In the genomic region with DNA sequence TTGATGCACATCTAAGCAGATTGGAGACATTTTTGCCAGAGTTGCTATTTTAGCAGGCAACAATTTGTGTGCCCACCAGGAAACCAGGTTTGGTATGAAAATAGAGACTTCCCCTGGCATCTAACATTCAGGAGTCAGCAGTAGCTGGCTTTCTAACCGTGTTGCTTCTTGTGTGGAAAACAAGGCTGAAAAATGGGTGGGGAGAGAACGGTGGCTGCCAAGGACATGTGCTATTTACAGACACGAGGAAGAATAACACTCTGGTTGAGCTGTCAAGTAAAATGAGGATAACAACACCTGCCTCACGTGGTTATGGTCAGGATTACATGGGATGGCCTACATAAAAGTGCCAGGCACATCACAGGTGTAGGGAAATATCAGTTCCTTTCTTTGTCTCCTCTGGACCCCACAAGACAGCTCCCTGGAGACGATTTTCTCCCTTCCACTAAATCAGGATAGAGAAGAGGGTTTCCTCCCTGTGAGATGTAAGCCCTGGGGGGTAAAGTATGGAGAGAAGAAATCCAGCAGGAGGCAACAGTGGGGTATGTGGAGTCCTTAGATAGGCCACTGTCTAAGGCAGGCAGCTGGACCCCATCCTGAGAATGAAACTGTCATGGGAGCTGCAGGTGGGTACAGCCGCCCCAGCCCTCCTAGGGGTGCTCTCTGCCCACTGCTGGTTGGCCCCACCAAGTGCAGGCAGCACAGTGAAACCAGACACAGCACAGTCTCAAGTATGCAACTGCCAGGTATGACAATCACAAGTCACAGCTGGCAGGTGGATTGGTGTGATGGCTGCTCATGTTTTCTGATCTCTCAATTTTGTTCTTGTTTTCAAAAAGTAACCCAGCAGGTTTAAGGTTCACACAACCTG, we compare ENCODE assay signal across 1 cellular context.
TF ChIP-seq lines count a peak whose summit lies in the region.

No MANE protein-coding gene starts in this region.

TF ChIP-seq in H1, 55 proteins besides CTCF, POLR2A, EP300 and RAD21 (continued from another document):
- TF ChIP-seq, protein P1, sequence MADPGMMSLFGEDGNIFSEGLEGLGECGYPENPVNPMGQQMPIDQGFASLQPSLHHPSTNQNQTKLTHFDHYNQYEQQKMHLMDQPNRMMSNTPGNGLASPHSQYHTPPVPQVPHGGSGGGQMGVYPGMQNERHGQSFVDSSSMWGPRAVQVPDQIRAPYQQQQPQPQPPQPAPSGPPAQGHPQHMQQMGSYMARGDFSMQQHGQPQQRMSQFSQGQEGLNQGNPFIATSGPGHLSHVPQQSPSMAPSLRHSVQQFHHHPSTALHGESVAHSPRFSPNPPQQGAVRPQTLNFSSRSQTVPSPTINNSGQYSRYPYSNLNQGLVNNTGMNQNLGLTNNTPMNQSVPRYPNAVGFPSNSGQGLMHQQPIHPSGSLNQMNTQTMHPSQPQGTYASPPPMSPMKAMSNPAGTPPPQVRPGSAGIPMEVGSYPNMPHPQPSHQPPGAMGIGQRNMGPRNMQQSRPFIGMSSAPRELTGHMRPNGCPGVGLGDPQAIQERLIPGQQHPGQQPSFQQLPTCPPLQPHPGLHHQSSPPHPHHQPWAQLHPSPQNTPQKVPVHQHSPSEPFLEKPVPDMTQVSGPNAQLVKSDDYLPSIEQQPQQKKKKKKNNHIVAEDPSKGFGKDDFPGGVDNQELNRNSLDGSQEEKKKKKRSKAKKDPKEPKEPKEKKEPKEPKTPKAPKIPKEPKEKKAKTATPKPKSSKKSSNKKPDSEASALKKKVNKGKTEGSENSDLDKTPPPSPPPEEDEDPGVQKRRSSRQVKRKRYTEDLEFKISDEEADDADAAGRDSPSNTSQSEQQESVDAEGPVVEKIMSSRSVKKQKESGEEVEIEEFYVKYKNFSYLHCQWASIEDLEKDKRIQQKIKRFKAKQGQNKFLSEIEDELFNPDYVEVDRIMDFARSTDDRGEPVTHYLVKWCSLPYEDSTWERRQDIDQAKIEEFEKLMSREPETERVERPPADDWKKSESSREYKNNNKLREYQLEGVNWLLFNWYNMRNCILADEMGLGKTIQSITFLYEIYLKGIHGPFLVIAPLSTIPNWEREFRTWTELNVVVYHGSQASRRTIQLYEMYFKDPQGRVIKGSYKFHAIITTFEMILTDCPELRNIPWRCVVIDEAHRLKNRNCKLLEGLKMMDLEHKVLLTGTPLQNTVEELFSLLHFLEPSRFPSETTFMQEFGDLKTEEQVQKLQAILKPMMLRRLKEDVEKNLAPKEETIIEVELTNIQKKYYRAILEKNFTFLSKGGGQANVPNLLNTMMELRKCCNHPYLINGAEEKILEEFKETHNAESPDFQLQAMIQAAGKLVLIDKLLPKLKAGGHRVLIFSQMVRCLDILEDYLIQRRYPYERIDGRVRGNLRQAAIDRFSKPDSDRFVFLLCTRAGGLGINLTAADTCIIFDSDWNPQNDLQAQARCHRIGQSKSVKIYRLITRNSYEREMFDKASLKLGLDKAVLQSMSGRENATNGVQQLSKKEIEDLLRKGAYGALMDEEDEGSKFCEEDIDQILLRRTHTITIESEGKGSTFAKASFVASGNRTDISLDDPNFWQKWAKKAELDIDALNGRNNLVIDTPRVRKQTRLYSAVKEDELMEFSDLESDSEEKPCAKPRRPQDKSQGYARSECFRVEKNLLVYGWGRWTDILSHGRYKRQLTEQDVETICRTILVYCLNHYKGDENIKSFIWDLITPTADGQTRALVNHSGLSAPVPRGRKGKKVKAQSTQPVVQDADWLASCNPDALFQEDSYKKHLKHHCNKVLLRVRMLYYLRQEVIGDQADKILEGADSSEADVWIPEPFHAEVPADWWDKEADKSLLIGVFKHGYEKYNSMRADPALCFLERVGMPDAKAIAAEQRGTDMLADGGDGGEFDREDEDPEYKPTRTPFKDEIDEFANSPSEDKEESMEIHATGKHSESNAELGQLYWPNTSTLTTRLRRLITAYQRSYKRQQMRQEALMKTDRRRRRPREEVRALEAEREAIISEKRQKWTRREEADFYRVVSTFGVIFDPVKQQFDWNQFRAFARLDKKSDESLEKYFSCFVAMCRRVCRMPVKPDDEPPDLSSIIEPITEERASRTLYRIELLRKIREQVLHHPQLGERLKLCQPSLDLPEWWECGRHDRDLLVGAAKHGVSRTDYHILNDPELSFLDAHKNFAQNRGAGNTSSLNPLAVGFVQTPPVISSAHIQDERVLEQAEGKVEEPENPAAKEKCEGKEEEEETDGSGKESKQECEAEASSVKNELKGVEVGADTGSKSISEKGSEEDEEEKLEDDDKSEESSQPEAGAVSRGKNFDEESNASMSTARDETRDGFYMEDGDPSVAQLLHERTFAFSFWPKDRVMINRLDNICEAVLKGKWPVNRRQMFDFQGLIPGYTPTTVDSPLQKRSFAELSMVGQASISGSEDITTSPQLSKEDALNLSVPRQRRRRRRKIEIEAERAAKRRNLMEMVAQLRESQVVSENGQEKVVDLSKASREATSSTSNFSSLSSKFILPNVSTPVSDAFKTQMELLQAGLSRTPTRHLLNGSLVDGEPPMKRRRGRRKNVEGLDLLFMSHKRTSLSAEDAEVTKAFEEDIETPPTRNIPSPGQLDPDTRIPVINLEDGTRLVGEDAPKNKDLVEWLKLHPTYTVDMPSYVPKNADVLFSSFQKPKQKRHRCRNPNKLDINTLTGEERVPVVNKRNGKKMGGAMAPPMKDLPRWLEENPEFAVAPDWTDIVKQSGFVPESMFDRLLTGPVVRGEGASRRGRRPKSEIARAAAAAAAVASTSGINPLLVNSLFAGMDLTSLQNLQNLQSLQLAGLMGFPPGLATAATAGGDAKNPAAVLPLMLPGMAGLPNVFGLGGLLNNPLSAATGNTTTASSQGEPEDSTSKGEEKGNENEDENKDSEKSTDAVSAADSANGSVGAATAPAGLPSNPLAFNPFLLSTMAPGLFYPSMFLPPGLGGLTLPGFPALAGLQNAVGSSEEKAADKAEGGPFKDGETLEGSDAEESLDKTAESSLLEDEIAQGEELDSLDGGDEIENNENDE (IDR thresholded peaks at IDR 0.05; ENCODE audit: insufficient replicate concordance, low read length) = no peak
- TF ChIP-seq KDM4A (IDR thresholded peaks at IDR 0.05; ENCODE audit: low read depth, low read length, severe bottlenecking) = no peak
- TF ChIP-seq JUN (IDR thresholded peaks at IDR 0.05; ENCODE audit: low read depth, low read length) = no peak
- no peak for TF ChIP-seq CBX8 (IDR thresholded peaks at IDR 0.05; ENCODE audit: borderline replicate concordance, low read depth, low read length)
- TF ChIP-seq CREB1 (IDR thresholded peaks at IDR 0.05) = no peak
- TF ChIP-seq PHF8 (conservative IDR thresholded peaks at IDR 0.05; ENCODE audit: low read depth, low read length) = no peak
- no peak for TF ChIP-seq SP4 (IDR thresholded peaks at IDR 0.05; ENCODE audit: low read length)
- no peak for TF ChIP-seq HDAC6 (IDR thresholded peaks at IDR 0.05; ENCODE audit: low read depth, low read length)
- TF ChIP-seq CTBP2 (IDR thresholded peaks at IDR 0.05; ENCODE audit: borderline replicate concordance, insufficient read depth, insufficient read length, low read length) = no peak
- TF ChIP-seq, protein P2, sequence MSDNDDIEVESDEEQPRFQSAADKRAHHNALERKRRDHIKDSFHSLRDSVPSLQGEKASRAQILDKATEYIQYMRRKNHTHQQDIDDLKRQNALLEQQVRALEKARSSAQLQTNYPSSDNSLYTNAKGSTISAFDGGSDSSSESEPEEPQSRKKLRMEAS (IDR thresholded peaks at IDR 0.05) = no peak
- no peak for TF ChIP-seq JUND (IDR thresholded peaks at IDR 0.05; ENCODE audit: low read length)
- TF ChIP-seq ASH2L (IDR thresholded peaks at IDR 0.05; ENCODE audit: low read length) = no peak
- no peak for TF ChIP-seq CHD1 (IDR thresholded peaks at IDR 0.05; ENCODE audit: low read depth, low read length)
TF ChIP-seq in H1: peak in this region for 0.
